In the genomic region with DNA sequence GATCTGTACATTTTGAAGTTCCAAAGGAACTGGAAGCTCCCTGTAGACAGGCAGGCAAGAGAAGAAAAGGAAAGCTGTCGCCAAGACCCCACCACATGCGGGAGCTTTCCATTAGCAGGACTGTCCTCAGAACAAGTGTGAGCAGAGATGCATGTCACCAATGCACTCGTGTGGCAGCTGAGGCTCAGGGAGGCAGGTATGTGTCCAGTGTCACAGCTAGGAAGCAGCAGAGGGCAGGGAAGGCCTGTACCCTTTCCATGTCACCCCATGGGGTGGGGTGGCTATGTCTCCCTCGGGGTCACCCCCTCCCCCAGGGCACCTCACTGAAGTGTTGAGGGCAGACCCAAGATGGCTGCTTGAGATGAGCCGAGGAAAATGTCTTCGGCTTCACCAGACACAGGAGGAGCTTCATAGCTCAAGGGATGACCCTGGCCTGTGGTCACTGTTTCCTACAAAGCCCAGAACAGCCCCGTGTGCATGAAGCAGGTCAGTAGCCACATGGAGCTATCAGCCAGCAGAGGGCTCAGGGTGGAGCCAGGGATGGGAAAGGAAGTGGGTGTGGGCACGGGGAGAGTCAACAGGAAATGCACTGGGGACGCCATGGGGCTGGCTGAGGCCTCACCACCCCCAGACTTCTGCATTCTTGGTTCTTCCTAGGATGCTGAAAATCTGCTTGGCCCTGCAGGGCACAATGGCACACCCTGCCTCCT, we compare ENCODE assay signal across 8 cellular contexts.
DNase-seq lines count a peak whose midpoint lies in the region; ATAC-seq and TF ChIP-seq lines count a peak whose summit lies in the region.

No MANE protein-coding gene starts in this region.

- H3K9ac ChIP-seq in Loucy (ENCODE audit: low read depth, low read length, poor library complexity, severe bottlenecking), result peak overlapping the region; percentile 52

- H3K4me3 ChIP-seq in Loucy (ENCODE audit: low read length, poor library complexity, severe bottlenecking), result peak overlapping the region; percentile 63
- no peak overlapping the region for H3K4me3 ChIP-seq in upper lobe of right lung

- H3K4me1 ChIP-seq in Loucy (ENCODE audit: insufficient read depth, low read length, poor library complexity, severe bottlenecking), result peaks cover 49% of the 10 kb centered on the region
- H3K4me1 ChIP-seq in upper lobe of right lung, result peaks cover 67% of the 10 kb centered on the region

- peak; percentile 30 for TF ChIP-seq CTCF in GM20000 (IDR thresholded peaks at IDR 0.05; ENCODE audit: extremely low read depth, missing control alignments)
- TF ChIP-seq CTCF in Loucy (conservative IDR thresholded peaks at IDR 0.05; ENCODE audit: low read length), result peak; percentile 63
- TF ChIP-seq CTCF in endothelial cell (IDR thresholded peaks at IDR 0.05; ENCODE audit: unreplicated experiment), result no peak
- no peak for TF ChIP-seq CTCF in neural crest cell (conservative IDR thresholded peaks at IDR 0.05)
- TF ChIP-seq CTCF in upper lobe of right lung (IDR thresholded peaks at IDR 0.05), result peak; percentile 34

- DNase-seq in CMK (ENCODE audit: low read depth) (peak; percentile 79), GM20000 (ENCODE audit: low spot score) (peak; percentile 68), endothelial cell (ENCODE audit: low spot score) (peak; percentile 27), neural crest cell (ENCODE audit: low read depth, low spot score) (no peak), upper lobe of right lung (peak; percentile 85)
- DNase-seq in activated CD4-positive, alpha-beta T cell treated with anti-CD3 and anti-CD28 coated beads, Interleukin-2, amount 50 U/mL, for 4 hours, result peak; percentile 53 to 58

- H3K27me3 ChIP-seq in Loucy (ENCODE audit: insufficient read depth, low read length, poor library complexity, severe bottlenecking) (no peaks in the 10 kb centered on the region), upper lobe of right lung (no peaks in the 10 kb centered on the region)

- no peaks in the 10 kb centered on the region for H3K9me3 Mint-ChIP-seq in endothelial cell (ENCODE audit: unreplicated experiment)
- H3K9me3 Mint-ChIP-seq in neural crest cell, result no peaks in the 10 kb centered on the region

- H3K27me3 Mint-ChIP-seq in endothelial cell (ENCODE audit: unreplicated experiment) (peaks cover 4% of the 10 kb centered on the region), neural crest cell (ENCODE audit: low read depth) (no peaks in the 10 kb centered on the region)

- no peak overlapping the region for H2AFZ ChIP-seq in Loucy (ENCODE audit: low read length)

- H3K27ac ChIP-seq in upper lobe of right lung, result peak overlapping the region; percentile 84

- intact Hi-C loops in upper lobe of right lung (cut with DNase I), result loop anchor here (10.0 kb wide), 1 partner anchor 87 kb away; no protein-coding TSS in a partner anchor

- no peaks in the 10 kb centered on the region for H3F3A ChIP-seq in Loucy (ENCODE audit: low read depth)

- H3K9me3 ChIP-seq in Loucy (ENCODE audit: insufficient read depth, low read depth, low read length) (no peaks in the 10 kb centered on the region), upper lobe of right lung (no peaks in the 10 kb centered on the region)

- peaks cover 7% of the 10 kb centered on the region; the same call in 1 of the 2 replicates for H3K36me3 ChIP-seq in Loucy (ENCODE audit: insufficient read depth, low read length)
- H3K36me3 ChIP-seq in upper lobe of right lung, result no peaks in the 10 kb centered on the region

- peak overlapping the region; percentile 66 for H3K4me2 ChIP-seq in Loucy (ENCODE audit: low read depth, low read length, poor library complexity, severe bottlenecking)

- peaks cover 82% of the 10 kb centered on the region; the same call in 1 of the 2 replicates for H3K79me2 ChIP-seq in Loucy (ENCODE audit: insufficient read depth, low read length)

- peaks cover 42% of the 10 kb centered on the region for H3K4me1 Mint-ChIP-seq in endothelial cell (ENCODE audit: unreplicated experiment)
- H3K4me1 Mint-ChIP-seq in neural crest cell, result peaks cover 34% of the 10 kb centered on the region

- ATAC-seq in upper lobe of right lung, result peak; percentile 91
- ATAC-seq in GM19023 (IDR thresholded peaks at IDR 0.05; ENCODE audit: unreplicated experiment), result no peak

- H3K4me3 Mint-ChIP-seq in endothelial cell (ENCODE audit: unreplicated experiment) (no peak overlapping the region), neural crest cell (no peak overlapping the region)

- H3K27ac Mint-ChIP-seq in endothelial cell (ENCODE audit: unreplicated experiment) (peak overlapping the region; percentile 75), neural crest cell (ENCODE audit: unreplicated experiment) (peak overlapping the region; percentile 83)

- H4K20me1 ChIP-seq in Loucy (ENCODE audit: insufficient read depth, low read length, poor library complexity, severe bottlenecking), result peaks cover 5% of the 10 kb centered on the region

- no peaks in the 10 kb centered on the region for H3K9me2 ChIP-seq in Loucy (replicated peaks; ENCODE audit: low read depth, low read length)

- H3K36me3 Mint-ChIP-seq in endothelial cell (ENCODE audit: low read depth, unreplicated experiment), result peaks cover 5% of the 10 kb centered on the region
- H3K36me3 Mint-ChIP-seq in neural crest cell (ENCODE audit: low read depth), result no peaks in the 10 kb centered on the region

Comparison
In these comparisons a context has a peak if more than half of its experiments do, and no peak if none do; other contexts are left out.
1. CTCF ChIP-seq: peak in GM20000 (single experiment), Loucy (single experiment) and upper lobe of right lung (single experiment); none in endothelial cell (single experiment) and neural crest cell (single experiment).